Comparison of ENCODE assay signal across 25 cellular contexts in the genomic region with DNA sequence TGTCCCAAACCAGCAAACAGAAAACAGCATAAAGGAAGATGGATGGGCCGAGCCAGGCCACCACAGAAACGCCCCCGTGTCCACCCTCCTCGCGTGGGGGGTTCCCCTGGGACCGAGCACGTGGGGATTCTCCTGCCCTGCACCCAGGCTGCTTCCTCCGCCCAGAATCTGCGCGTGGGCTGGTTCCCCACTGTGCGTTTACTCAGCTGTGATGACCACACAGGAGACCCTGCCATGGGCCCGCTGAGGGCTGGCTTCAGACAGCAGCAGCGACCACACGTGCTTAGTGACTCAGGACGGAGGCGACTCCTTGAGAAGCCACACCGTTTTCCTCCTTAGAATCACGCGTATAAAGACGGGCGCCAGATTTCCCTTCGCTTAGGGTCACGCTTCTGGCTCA.
A peak's percentile ranks its signal among the peaks of the same experiment; 100 is the strongest.
DNase-seq lines count a peak whose midpoint lies in the region; ATAC-seq and TF ChIP-seq lines count a peak whose summit lies in the region.
"Had no signal": no experiment of that assay in that cellular context is flagged by ENCODE, and none has a peak within 500 bp of the region (broad histone marks: within the 10 kb centered on the region; RNA-seq: fewer than 3 reads in every experiment).

No MANE protein-coding gene starts in this region.

- no peak overlapping the region for H3K4me3 ChIP-seq in Panc1 (ENCODE audit: low read depth in 2 of 2, low read length in 2 of 2)
- no peak overlapping the region for H3K4me3 ChIP-seq in esophagus muscularis mucosa
- H3K4me3 ChIP-seq: gastrocnemius medialis, vagina had no signal

- 0 out of 2 replicates have a peak, but pooled peaks have one; percentile 35 for ATAC-seq in Panc1
- ATAC-seq in activated CD8-positive, alpha-beta T cell treated with anti-CD3 and anti-CD28 coated beads, Interleukin-2, amount 10 ng/mL, durations not matched to agents 7 days and 5 days: no peak
- ATAC-seq: activated T-cell treated with anti-CD3 and anti-CD28 coated beads, Interleukin-2, amount 50 U/mL, for 72 hours; gastrocnemius medialis; naive thymus-derived CD4-positive, alpha-beta T cell; stimulated activated naive B cell treated with anti-CD40 and anti-IgM and Interleukin-4, amounts not matched to agents 10 μg/mL and 1 μg/mL and 100 μg/mL, for 72 hours had no signal

- TF ChIP-seq CTCF in Panc1 (IDR thresholded peaks at IDR 0.05) (no peak), esophagus muscularis mucosa (IDR thresholded peaks at IDR 0.05) (no peak), type B pancreatic cell (conservative IDR thresholded peaks at IDR 0.05) (no peak)

- CTCF ChIA-PET in Panc1 (lab: Charles Lee): no interaction called here
- CTCF ChIA-PET in activated CD8-positive, alpha-beta T cell treated with anti-CD3 and anti-CD28 coated beads, Interleukin-2, amount 10 ng/mL, durations not matched to agents 7 days and 5 days (lab: Charles Lee): no interaction called here

- H3K36me3 Mint-ChIP-seq in type B pancreatic cell: no peaks in the 10 kb centered on the region
- no peaks in the 10 kb centered on the region for H3K36me3 Mint-ChIP-seq in activated CD8-positive, alpha-beta T cell treated with anti-CD3 and anti-CD28 coated beads, Interleukin-2, amount 10 ng/mL, durations not matched to agents 7 days and 5 days (ENCODE audit: low read depth)
- H3K36me3 Mint-ChIP-seq: CD4-positive, alpha-beta memory T cell; stimulated activated naive B cell treated with anti-CD40 and anti-IgM and Interleukin-4, amounts not matched to agents 10 μg/mL and 1 μg/mL and 100 μg/mL, for 72 hours had no signal

- DNase-seq in Panc1 (ENCODE audit: low read depth, low spot score) (no peak), esophagus muscularis mucosa (ENCODE audit: extremely low spot score) (peak; percentile 86), left kidney (ENCODE audit: low read depth, low spot score) (peak; percentile 71), type B pancreatic cell (ENCODE audit: extremely low spot score, unreplicated experiment) (peak; percentile 58), D341Med (ENCODE audit: low spot score) (no peak), ACHN (no peak)
- no peak for DNase-seq in activated CD8-positive, alpha-beta T cell treated with anti-CD3 and anti-CD28 coated beads, Interleukin-2, amount 10 ng/mL, durations not matched to agents 7 days and 5 days
- DNase-seq: activated naive CD4-positive, alpha-beta T cell treated with anti-CD3 and anti-CD28 coated beads for 36 hours; activated T-cell treated with anti-CD3 and anti-CD28 coated beads, Interleukin-2, amount 50 U/mL, for 72 hours; amniotic stem cell; CD4-positive, alpha-beta memory T cell; gastrocnemius medialis; GDM1; KG1; naive thymus-derived CD4-positive, alpha-beta T cell; NCI-H187 treated with DMSO at 0.1 percent for 48 hours; NCI-H2227 treated with DMSO at 0.1 percent for 48 hours; NCI-H748 treated with DMSO at 0.1 percent for 48 hours; SIG-M5; small intestine; stimulated activated naive B cell treated with anti-CD40 and anti-IgM and Interleukin-4, amounts not matched to agents 10 μg/mL and 1 μg/mL and 100 μg/mL, for 72 hours had no signal

- peaks cover 14% of the 10 kb centered on the region for H3K4me1 Mint-ChIP-seq in type B pancreatic cell (ENCODE audit: unreplicated experiment)
- H3K4me1 Mint-ChIP-seq in activated CD8-positive, alpha-beta T cell treated with anti-CD3 and anti-CD28 coated beads, Interleukin-2, amount 10 ng/mL, durations not matched to agents 7 days and 5 days (ENCODE audit: low read depth): no peaks in the 10 kb centered on the region
- H3K4me1 Mint-ChIP-seq: central memory CD8-positive, alpha-beta T cell; naive thymus-derived CD4-positive, alpha-beta T cell; stimulated activated naive B cell treated with anti-CD40 and anti-IgM and Interleukin-4, amounts not matched to agents 10 μg/mL and 1 μg/mL and 100 μg/mL, for 72 hours had no signal

- H3K27ac Mint-ChIP-seq in type B pancreatic cell: no peak overlapping the region
- H3K27ac Mint-ChIP-seq in activated CD8-positive, alpha-beta T cell treated with anti-CD3 and anti-CD28 coated beads, Interleukin-2, amount 10 ng/mL, durations not matched to agents 7 days and 5 days: no peak overlapping the region
- H3K27ac Mint-ChIP-seq: activated naive CD4-positive, alpha-beta T cell treated with anti-CD3 and anti-CD28 coated beads for 36 hours; activated T-cell treated with anti-CD3 and anti-CD28 coated beads, Interleukin-2, amount 50 U/mL, for 72 hours; CD4-positive, alpha-beta memory T cell; naive thymus-derived CD4-positive, alpha-beta T cell; progenitor cell of endocrine pancreas; stimulated activated naive B cell treated with anti-CD40 and anti-IgM and Interleukin-4, amounts not matched to agents 10 μg/mL and 1 μg/mL and 100 μg/mL, for 72 hours had no signal

- no peaks in the 10 kb centered on the region for H3K4me1 ChIP-seq in Panc1 (ENCODE audit: control insufficient read depth, insufficient read depth, low read length)
- no peaks in the 10 kb centered on the region for H3K4me1 ChIP-seq in esophagus muscularis mucosa
- H3K4me1 ChIP-seq: gastrocnemius medialis, vagina had no signal

- intact Hi-C loops in Panc1 (cut with micrococcal nuclease; ENCODE audit: unreplicated experiment) (loop anchor here (10.0 kb wide), 1 partner anchor 378 kb away; no protein-coding TSS in a partner anchor), esophagus muscularis mucosa (cut with DNase I) (loop anchor here (10.0 kb wide), 1 partner anchor 378 kb away; no protein-coding TSS in a partner anchor)

- H3K9me3 Mint-ChIP-seq in type B pancreatic cell: no peaks in the 10 kb centered on the region
- no peaks in the 10 kb centered on the region for H3K9me3 Mint-ChIP-seq in activated CD8-positive, alpha-beta T cell treated with anti-CD3 and anti-CD28 coated beads, Interleukin-2, amount 10 ng/mL, durations not matched to agents 7 days and 5 days (ENCODE audit: insufficient read depth)
- H3K9me3 Mint-ChIP-seq: activated naive CD4-positive, alpha-beta T cell treated with anti-CD3 and anti-CD28 coated beads for 36 hours; activated T-cell treated with anti-CD3 and anti-CD28 coated beads, Interleukin-2, amount 50 U/mL, for 72 hours; central memory CD8-positive, alpha-beta T cell had no signal

- BruUV-seq in Panc1 (replicated peaks; lab: Mats Ljungman, UMichigan): no TSS peak

- peaks cover 8% of the 10 kb centered on the region for H3K27me3 Mint-ChIP-seq in type B pancreatic cell
- H3K27me3 Mint-ChIP-seq in activated CD8-positive, alpha-beta T cell treated with anti-CD3 and anti-CD28 coated beads, Interleukin-2, amount 10 ng/mL, durations not matched to agents 7 days and 5 days (ENCODE audit: low read depth): no peaks in the 10 kb centered on the region
- H3K27me3 Mint-ChIP-seq: central memory CD8-positive, alpha-beta T cell had no signal

- TF ChIP-seq POLR2A in esophagus muscularis mucosa (IDR thresholded peaks at IDR 0.05; ENCODE audit: low read depth): no peak

- no peak for TF ChIP-seq EP300 in esophagus muscularis mucosa (IDR thresholded peaks at IDR 0.05)

- WGBS in esophagus muscularis mucosa: 77% methylated on average over 19 of the region's 23 CpGs

- H3K4me3 Mint-ChIP-seq in type B pancreatic cell: no peak overlapping the region
- no peak overlapping the region for H3K4me3 Mint-ChIP-seq in activated CD8-positive, alpha-beta T cell treated with anti-CD3 and anti-CD28 coated beads, Interleukin-2, amount 10 ng/mL, durations not matched to agents 7 days and 5 days
- H3K4me3 Mint-ChIP-seq: activated naive CD4-positive, alpha-beta T cell treated with anti-CD3 and anti-CD28 coated beads for 36 hours; activated T-cell treated with anti-CD3 and anti-CD28 coated beads, Interleukin-2, amount 50 U/mL, for 72 hours; CD4-positive, alpha-beta memory T cell; central memory CD8-positive, alpha-beta T cell; naive thymus-derived CD4-positive, alpha-beta T cell; stimulated activated naive B cell treated with anti-CD40 and anti-IgM and Interleukin-4, amounts not matched to agents 10 μg/mL and 1 μg/mL and 100 μg/mL, for 72 hours had no signal

- H3K9me3 ChIP-seq in Panc1 (ENCODE audit: control insufficient read depth, insufficient read depth, low read depth, low read length) (no peaks in the 10 kb centered on the region), esophagus muscularis mucosa (no peaks in the 10 kb centered on the region)
- H3K9me3 ChIP-seq: gastrocnemius medialis, vagina had no signal

- no peaks in the 10 kb centered on the region for H3K36me3 ChIP-seq in Panc1 (ENCODE audit: control insufficient read depth, insufficient read depth, low read length)
- H3K36me3 ChIP-seq in esophagus muscularis mucosa: no peaks in the 10 kb centered on the region
- H3K36me3 ChIP-seq: gastrocnemius medialis, vagina had no signal

- POLR2A ChIA-PET in Panc1 (lab: Charles Lee): no interaction called here
- POLR2A ChIA-PET in activated CD8-positive, alpha-beta T cell treated with anti-CD3 and anti-CD28 coated beads, Interleukin-2, amount 10 ng/mL, durations not matched to agents 7 days and 5 days (lab: Charles Lee): no interaction called here

- in situ Hi-C loops in Panc1 (cut with HindIII; ENCODE audit: low pct_unique_long_range_greater_than_20kb, low sequenced_read_pairs) (no loop called here), ACHN (cut with HindIII; ENCODE audit: low pct_ligation_motif_present, low pct_unique_long_range_greater_than_20kb, low sequenced_read_pairs) (no loop called here)

- H3K27me3 ChIP-seq in Panc1 (ENCODE audit: control insufficient read depth, insufficient read depth, low read length) (no peaks in the 10 kb centered on the region), esophagus muscularis mucosa (no peaks in the 10 kb centered on the region)
- H3K27me3 ChIP-seq: gastrocnemius medialis, vagina had no signal

- H3K27ac ChIP-seq in Panc1 (ENCODE audit: low read length) (no peak overlapping the region), esophagus muscularis mucosa (replicated peaks in 1 of 4) (no peak overlapping the region)
- H3K27ac ChIP-seq: epithelial cell of prostate, gastrocnemius medialis, vagina had no signal

Comparison
In these comparisons a context has a peak if more than half of its experiments do, and no peak if none do; other contexts are left out.
1. DNase-seq: peak in esophagus muscularis mucosa (single experiment), left kidney (single experiment) and type B pancreatic cell (single experiment); none in Panc1 (single experiment), D341Med (single experiment), ACHN (single experiment) and activated CD8-positive, alpha-beta T cell treated with anti-CD3 and anti-CD28 coated beads, Interleukin-2, amount 10 ng/mL, durations not matched to agents 7 days and 5 days (single experiment).